2 cellular contexts compared by ENCODE assay signal in genomic region chr7:52061666-52062065, GRCh38.
TF ChIP-seq lines count a peak whose summit lies in the region.

No MANE protein-coding gene starts in this region.

TF ChIP-seq in GM23338, 12 proteins besides CTCF, POLR2A, EP300 and RAD21:
- TF ChIP-seq ZNF462 (CRISPR knock-in tag; IDR thresholded peaks at IDR 0.05) (no peak; the same call in 1 of the 2 replicates), EZH2 (IDR thresholded peaks at IDR 0.05; ENCODE audit: low read depth, unreplicated experiment) (no peak), STAT1 (IDR thresholded peaks at IDR 0.05; ENCODE audit: unreplicated experiment) (no peak), JUNB (IDR thresholded peaks at IDR 0.05; ENCODE audit: unreplicated experiment) (no peak), NANOG (IDR thresholded peaks at IDR 0.05; ENCODE audit: borderline replicate concordance) (no peak), ZNF114 (CRISPR knock-in tag; IDR thresholded peaks at IDR 0.05) (no peak), EZH2phosphoT487 (IDR thresholded peaks at IDR 0.05; ENCODE audit: unreplicated experiment) (no peak), REST (IDR thresholded peaks at IDR 0.05; ENCODE audit: unreplicated experiment) (no peak), CREB1 (CRISPR knock-in tag; IDR thresholded peaks at IDR 0.05; ENCODE audit: low read depth) (no peak), POLR2AphosphoS5 (IDR thresholded peaks at IDR 0.05; ENCODE audit: low read depth) (no peak), ETS1 (IDR thresholded peaks at IDR 0.05) (no peak)

TF ChIP-seq in H1, 55 proteins besides CTCF, POLR2A, EP300 and RAD21:
- TF ChIP-seq ASH2L (IDR thresholded peaks at IDR 0.05; ENCODE audit: low read length) (peak; percentile 19), SRF (IDR thresholded peaks at IDR 0.05; ENCODE audit: low read depth, low read length) (no peak)
